Comparison of ENCODE assay signal across 30 cellular contexts in the genomic region with DNA sequence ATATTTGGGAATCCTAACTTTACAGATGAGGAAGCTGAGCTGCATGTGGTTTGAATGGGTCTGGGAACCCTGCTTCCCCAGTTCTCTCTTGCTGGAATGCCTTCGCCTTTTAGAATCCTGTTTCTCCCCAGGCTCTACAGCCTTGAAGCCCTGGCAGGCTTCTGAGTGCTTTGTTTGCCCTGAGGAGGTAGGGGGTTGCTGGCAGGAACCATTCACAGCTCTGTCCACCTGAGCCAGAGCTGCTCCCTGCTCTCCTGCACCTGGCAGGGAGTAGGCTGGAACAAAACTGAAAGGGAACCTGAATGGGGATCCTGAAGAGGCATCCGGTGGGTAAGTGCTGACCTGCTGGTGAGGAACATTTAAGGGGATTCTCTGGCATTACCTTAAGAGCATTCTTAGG. TPM values are rescaled to one million over a fixed set of nuclear protein-coding genes. Genes with fewer than 3 reads are reported as not detected.
A peak's percentile ranks its signal among the peaks of the same experiment; 100 is the strongest.
DNase-seq lines count a peak whose midpoint lies in the region; ATAC-seq and TF ChIP-seq lines count a peak whose summit lies in the region.
"Had no signal": no experiment of that assay in that cellular context is flagged by ENCODE, and none has a peak within 500 bp of the region (broad histone marks: within the 10 kb centered on the region; RNA-seq: fewer than 3 reads in every experiment).

No MANE protein-coding gene starts in this region.

- H3K27ac ChIP-seq in HUES64 (ENCODE audit: low read depth, low read length): no peak overlapping the region
- no peak overlapping the region for H3K27ac ChIP-seq in osteoblast (ENCODE audit: low read depth, low read length)
- H3K27ac ChIP-seq: gastroesophageal sphincter, SJSA1, WERI-Rb-1 had no signal

- H3K27me3 Mint-ChIP-seq in WTC11 (ENCODE audit: low read depth): no peaks in the 10 kb centered on the region

- peaks cover 37% of the 10 kb centered on the region for H3K4me1 ChIP-seq in HUES64 (ENCODE audit: insufficient read depth, low read length)
- no peaks in the 10 kb centered on the region for H3K4me1 ChIP-seq in osteoblast (ENCODE audit: insufficient read depth, low read length)
- H3K4me1 ChIP-seq: gastroesophageal sphincter, HAP-1, SJSA1 had no signal

- WGBS in HUES64: 70% methylated on average over 2 of the region's 2 CpGs

- H3K4me3 ChIP-seq in HUES64 (ENCODE audit: low read length): no peak overlapping the region
- H3K4me3 ChIP-seq in osteoblast (ENCODE audit: insufficient read depth, low read length): no peak overlapping the region
- H3K4me3 ChIP-seq: gastroesophageal sphincter, HAP-1, SJSA1 had no signal

- no peaks in the 10 kb centered on the region for H3K9me3 ChIP-seq in HUES64 (ENCODE audit: insufficient read depth, low read depth, low read length)
- H3K9me3 ChIP-seq in osteoblast (ENCODE audit: low read depth, low read length): no peaks in the 10 kb centered on the region
- H3K9me3 ChIP-seq: gastroesophageal sphincter, HAP-1, SJSA1 had no signal

- no peaks in the 10 kb centered on the region for H4K20me1 ChIP-seq in osteoblast (ENCODE audit: insufficient read depth, low read length)

- no peaks in the 10 kb centered on the region for H3K36me3 Mint-ChIP-seq in WTC11
- H3K36me3 Mint-ChIP-seq: activated naive CD8-positive, alpha-beta T cell; stimulated activated effector memory CD8-positive, alpha-beta T cell treated with anti-CD3 and anti-CD28 coated beads, Interleukin-12 subunit alpha, Interleukin-12 subunit beta, amount 100 ng/mL, for 72 hours; type B pancreatic cell had no signal

- CTCF ChIA-PET in WTC11 (lab: Charles Lee): interaction anchor here (1.0 to 1.6 kb wide), 3 partner anchors 18 to 74 kb away, joined by 4 to 9 read pairs (median 6); no protein-coding TSS in a partner anchor

- no peak for TF ChIP-seq CTCF in WTC11 (IDR thresholded peaks at IDR 0.05)
- no peak for TF ChIP-seq CTCF in osteoblast (IDR thresholded peaks at IDR 0.05; ENCODE audit: extremely low read depth, low read depth, low read length)

- no peak overlapping the region for H2AFZ ChIP-seq in osteoblast (ENCODE audit: low read length)

- peaks cover 69% of the 10 kb centered on the region for H3K4me1 Mint-ChIP-seq in WTC11
- H3K4me1 Mint-ChIP-seq: nephron progenitor cell; stimulated activated effector memory CD8-positive, alpha-beta T cell treated with anti-CD3 and anti-CD28 coated beads, Interleukin-12 subunit alpha, Interleukin-12 subunit beta, amount 100 ng/mL, for 72 hours had no signal

- peak overlapping the region; percentile 19; the same call in 1 of the 2 replicates for H3K27ac Mint-ChIP-seq in WTC11
- H3K27ac Mint-ChIP-seq: activated naive CD8-positive, alpha-beta T cell; nephron progenitor cell; stimulated activated effector memory CD8-positive, alpha-beta T cell treated with anti-CD3 and anti-CD28 coated beads, Interleukin-12 subunit alpha, Interleukin-12 subunit beta, amount 100 ng/mL, for 72 hours; type B pancreatic cell had no signal

- H3K36me3 ChIP-seq in HUES64 (ENCODE audit: insufficient read depth, low read length) (no peaks in the 10 kb centered on the region), osteoblast (ENCODE audit: insufficient read depth, low read length) (no peaks in the 10 kb centered on the region)
- H3K36me3 ChIP-seq: gastroesophageal sphincter, HAP-1, SJSA1, WERI-Rb-1 had no signal

- no peaks in the 10 kb centered on the region for H3K9me3 Mint-ChIP-seq in WTC11
- H3K9me3 Mint-ChIP-seq: stimulated activated effector memory CD8-positive, alpha-beta T cell treated with anti-CD3 and anti-CD28 coated beads, Interleukin-12 subunit alpha, Interleukin-12 subunit beta, amount 100 ng/mL, for 72 hours; type B pancreatic cell had no signal

- peak; percentile 16 for DNase-seq in NCI-H146 (lab: John Stamatoyannopoulos, UW)
- DNase-seq in NCI-H146 treated with DMSO at 0.1 percent for 48 hours (lab: John Stamatoyannopoulos, UW; ENCODE audit: unreplicated experiment): no peak
- DNase-seq in WTC11 (ENCODE audit: low spot score): peak; percentile 27
- DNase-seq in osteoblast (ENCODE audit: insufficient read length, low spot score, missing footprints): peak; percentile 15
- no peak for DNase-seq in stimulated activated naive CD4-positive, alpha-beta T cell (lab: John Stamatoyannopoulos, UW)
- DNase-seq: activated CD4-positive, alpha-beta T cell treated with anti-CD3 and anti-CD28 coated beads for 48 hours; activated CD8-positive, alpha-beta memory T cell treated with anti-CD3 and anti-CD28 coated beads for 24 hours; activated effector memory CD4-positive, alpha-beta T cell treated with Interleukin-2 at 50 U/mL for 16 hours; activated T-cell treated with anti-CD3 and anti-CD28 coated beads for 4 hours; anterior cingulate cortex; Kasumi-1; mammary epithelial cell; NCI-H1694; NCI-H226; nephron progenitor cell; RPMI8226; substantia nigra; WERI-Rb-1 had no signal

- H3K4me2 ChIP-seq in osteoblast (ENCODE audit: insufficient read depth, low read length): no peak overlapping the region

- POLR2A ChIA-PET in WTC11 (lab: Charles Lee): interaction anchor here (0.5 kb wide), 1 partner anchor 1246 kb away, joined by 3 read pairs; no protein-coding TSS in a partner anchor

- H3K27me3 ChIP-seq in HUES64 (ENCODE audit: insufficient read depth, low read length): no peaks in the 10 kb centered on the region
- H3K27me3 ChIP-seq in osteoblast (ENCODE audit: insufficient read depth, low read length): no peaks in the 10 kb centered on the region
- H3K27me3 ChIP-seq: gastroesophageal sphincter, SJSA1 had no signal

- ATAC-seq in WTC11 (peak; percentile 80), HG02678 (IDR thresholded peaks at IDR 0.05; ENCODE audit: unreplicated experiment) (no peak), HG03354 (IDR thresholded peaks at IDR 0.05; ENCODE audit: poor library complexity, severe bottlenecking, unreplicated experiment) (no peak)
- ATAC-seq: gastroesophageal sphincter; stimulated activated effector memory CD8-positive, alpha-beta T cell treated with anti-CD3 and anti-CD28 coated beads, Interleukin-12 subunit alpha, Interleukin-12 subunit beta, amount 100 ng/mL, for 72 hours had no signal

- H3K79me2 ChIP-seq in osteoblast (ENCODE audit: insufficient read depth, low read length): no peaks in the 10 kb centered on the region

- H3K9ac ChIP-seq in HUES64 (ENCODE audit: low read depth, low read length): peak overlapping the region; percentile 32; the same call in 1 of the 2 replicates

- no peak overlapping the region for H3K4me3 Mint-ChIP-seq in WTC11
- H3K4me3 Mint-ChIP-seq: activated naive CD8-positive, alpha-beta T cell; nephron progenitor cell; stimulated activated effector memory CD8-positive, alpha-beta T cell treated with anti-CD3 and anti-CD28 coated beads, Interleukin-12 subunit alpha, Interleukin-12 subunit beta, amount 100 ng/mL, for 72 hours; type B pancreatic cell had no signal

TF ChIP-seq in WTC11, 78 proteins besides CTCF, POLR2A, EP300 and RAD21 (continues in another document):
- TF ChIP-seq, protein P1, sequence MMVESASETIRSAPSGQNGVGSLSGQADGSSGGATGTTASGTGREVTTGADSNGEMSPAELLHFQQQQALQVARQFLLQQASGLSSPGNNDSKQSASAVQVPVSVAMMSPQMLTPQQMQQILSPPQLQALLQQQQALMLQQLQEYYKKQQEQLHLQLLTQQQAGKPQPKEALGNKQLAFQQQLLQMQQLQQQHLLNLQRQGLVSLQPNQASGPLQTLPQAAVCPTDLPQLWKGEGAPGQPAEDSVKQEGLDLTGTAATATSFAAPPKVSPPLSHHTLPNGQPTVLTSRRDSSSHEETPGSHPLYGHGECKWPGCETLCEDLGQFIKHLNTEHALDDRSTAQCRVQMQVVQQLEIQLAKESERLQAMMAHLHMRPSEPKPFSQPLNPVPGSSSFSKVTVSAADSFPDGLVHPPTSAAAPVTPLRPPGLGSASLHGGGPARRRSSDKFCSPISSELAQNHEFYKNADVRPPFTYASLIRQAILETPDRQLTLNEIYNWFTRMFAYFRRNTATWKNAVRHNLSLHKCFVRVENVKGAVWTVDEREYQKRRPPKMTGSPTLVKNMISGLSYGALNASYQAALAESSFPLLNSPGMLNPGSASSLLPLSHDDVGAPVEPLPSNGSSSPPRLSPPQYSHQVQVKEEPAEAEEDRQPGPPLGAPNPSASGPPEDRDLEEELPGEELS (CRISPR knock-in tag; IDR thresholded peaks at IDR 0.05): no peak
- TF ChIP-seq NR3C1 (CRISPR knock-in tag; conservative IDR thresholded peaks at IDR 0.05; ENCODE audit: low read depth): no peak
- TF ChIP-seq, protein P2, sequence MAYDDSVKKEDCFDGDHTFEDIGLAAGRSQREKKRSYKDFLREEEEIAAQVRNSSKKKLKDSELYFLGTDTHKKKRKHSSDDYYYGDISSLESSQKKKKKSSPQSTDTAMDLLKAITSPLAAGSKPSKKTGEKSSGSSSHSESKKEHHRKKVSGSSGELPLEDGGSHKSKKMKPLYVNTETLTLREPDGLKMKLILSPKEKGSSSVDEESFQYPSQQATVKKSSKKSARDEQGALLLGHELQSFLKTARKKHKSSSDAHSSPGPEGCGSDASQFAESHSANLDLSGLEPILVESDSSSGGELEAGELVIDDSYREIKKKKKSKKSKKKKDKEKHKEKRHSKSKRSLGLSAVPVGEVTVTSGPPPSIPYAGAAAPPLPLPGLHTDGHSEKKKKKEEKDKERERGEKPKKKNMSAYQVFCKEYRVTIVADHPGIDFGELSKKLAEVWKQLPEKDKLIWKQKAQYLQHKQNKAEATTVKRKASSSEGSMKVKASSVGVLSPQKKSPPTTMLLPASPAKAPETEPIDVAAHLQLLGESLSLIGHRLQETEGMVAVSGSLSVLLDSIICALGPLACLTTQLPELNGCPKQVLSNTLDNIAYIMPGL (CRISPR knock-in tag; IDR thresholded peaks at IDR 0.05): no peak
- TF ChIP-seq ZNF219 (CRISPR knock-in tag; IDR thresholded peaks at IDR 0.05; ENCODE audit: borderline replicate concordance): no peak
- no peak for TF ChIP-seq TEAD4 (CRISPR knock-in tag; IDR thresholded peaks at IDR 0.05)
- TF ChIP-seq KAT7 (CRISPR knock-in tag; IDR thresholded peaks at IDR 0.05; ENCODE audit: borderline replicate concordance): 0 out of 2 replicates have a peak, but pooled peaks have one; percentile 28

RNA-seq across cellular contexts. Expression of a gene that starts 33.0 kb away (rescaled TPM):
- polyA plus RNA-seq in HUES64 (2013, experiment 1 of 2): 0.05 TPM
- polyA plus RNA-seq in HUES64 (2013, experiment 2 of 2): not detected
- total RNA-seq in WTC11 (2021) (0.07 to 0.09 TPM in 2 of 3 replicates, not detected in the other), osteoblast (not detected in 2 replicates)
- total RNA-seq: mammary epithelial cell, mucosa of gallbladder, OCI-LY7, osteocyte, SJSA1 had no signal

Comparison
In these comparisons a context has a peak if more than half of its experiments do, and no peak if none do; other contexts are left out.
1. DNase-seq: peak in NCI-H146 (single experiment), WTC11 (single experiment) and osteoblast (single experiment); none in NCI-H146 treated with DMSO at 0.1 percent for 48 hours (single experiment) and stimulated activated naive CD4-positive, alpha-beta T cell (0 of 6).